10 cellular contexts compared by ENCODE assay signal in genomic region chr11:134014502-134014901, GRCh38. TPM values are rescaled to one million over a fixed set of nuclear protein-coding genes. Genes with fewer than 3 reads are reported as not detected.
DNase-seq lines count a peak whose midpoint lies in the region; ATAC-seq, FAIRE-seq and TF ChIP-seq lines count a peak whose summit lies in the region.
"Had no signal": no experiment of that assay in that cellular context is flagged by ENCODE, and none has a peak within 500 bp of the region (broad histone marks: within the 10 kb centered on the region; RNA-seq: fewer than 3 reads in every experiment).

No MANE protein-coding gene starts in this region.

- peak; percentile 14 to 26 for TF ChIP-seq CTCF in endothelial cell of umbilical vein (IDR thresholded peaks at IDR 0.05; ENCODE audit: extremely low read depth in 1 of 2, insufficient read depth in 1 of 2, low read depth in 1 of 2, low read length in 2 of 2)
- peak in 3 of 4 experiments; percentile 12 to 43 (median 35) for TF ChIP-seq CTCF in sigmoid colon (IDR thresholded peaks at IDR 0.05)

- no peaks in the 10 kb centered on the region for H4K20me1 ChIP-seq in endothelial cell of umbilical vein (replicated peaks; ENCODE audit: control insufficient read depth, extremely low read depth, insufficient read depth, low read length)

- POLR2A ChIA-PET in endothelial cell of umbilical vein (lab: Charles Lee): no interaction called here

- CTCF ChIA-PET in endothelial cell of umbilical vein (lab: Charles Lee): no interaction called here

- ATAC-seq in GM18868 (IDR thresholded peaks at IDR 0.05; ENCODE audit: unreplicated experiment): no peak

- H3K9me3 ChIP-seq in endothelial cell of umbilical vein (replicated peaks; ENCODE audit: control insufficient read depth, insufficient read depth, low read length) (no peaks in the 10 kb centered on the region), sigmoid colon (no peaks in the 10 kb centered on the region)

- H3K9me1 ChIP-seq in endothelial cell of umbilical vein (replicated peaks; ENCODE audit: control insufficient read depth, extremely low read depth, insufficient read depth, low read length): no peaks in the 10 kb centered on the region

- H3K4me1 ChIP-seq in endothelial cell of umbilical vein (ENCODE audit: control insufficient read depth, extremely low read depth, insufficient read depth, low read length) (no peaks in the 10 kb centered on the region), sigmoid colon (peaks cover 0 to 13% (median 9%) of the 10 kb centered on the region in 4 donors)

- no peak overlapping the region for H3K9ac ChIP-seq in endothelial cell of umbilical vein (replicated peaks; ENCODE audit: extremely low read depth, insufficient read depth, low read length)

- intact Hi-C loops in endothelial cell of umbilical vein (cut with micrococcal nuclease): no loop called here
- intact Hi-C loops in sigmoid colon (cut with DNase I): loop anchor here (5.0 kb wide), 1 partner anchor 42 kb away; no protein-coding TSS in a partner anchor

- no peak overlapping the region for H2AFZ ChIP-seq in endothelial cell of umbilical vein (ENCODE audit: low read depth, low read length)

- H3K4me3 ChIP-seq in endothelial cell of umbilical vein (replicated peaks in 1 of 3; ENCODE audit: insufficient read depth in 1 of 3, low read depth in 1 of 3, low read length in 3 of 3) (no peak overlapping the region), sigmoid colon (no peak overlapping the region)

- TF ChIP-seq EP300 in sigmoid colon (IDR thresholded peaks at IDR 0.05): no peak

- H3K36me3 ChIP-seq in endothelial cell of umbilical vein (ENCODE audit: control insufficient read depth in 2 of 2, extremely low read depth in 1 of 2, insufficient read depth in 2 of 2, low read length in 2 of 2) (no peaks in the 10 kb centered on the region), sigmoid colon (no peaks in the 10 kb centered on the region)

- H3K27me3 ChIP-seq in endothelial cell of umbilical vein (ENCODE audit: control insufficient read depth in 2 of 2, insufficient read depth in 2 of 2, low read length in 2 of 2): no peaks in the 10 kb centered on the region
- H3K27me3 ChIP-seq in sigmoid colon: no peaks in the 10 kb centered on the region

- BruUV-seq in endothelial cell of umbilical vein (replicated peaks; lab: Mats Ljungman, UMichigan): no TSS peak

- dilution Hi-C loops in endothelial cell of umbilical vein (cut with MboI; ENCODE audit: extremely low pct_ligation_motif_present, low sequenced_read_pairs): no loop called here

- H3K4me2 ChIP-seq in endothelial cell of umbilical vein (ENCODE audit: insufficient read depth, low read length): no peak overlapping the region

- TF ChIP-seq POLR2A in endothelial cell of umbilical vein (IDR thresholded peaks at IDR 0.05; ENCODE audit: low read depth, low read length): no peak
- no peak for TF ChIP-seq POLR2A in sigmoid colon (IDR thresholded peaks at IDR 0.05)

- no peak for FAIRE-seq in endothelial cell of umbilical vein (lab: Jason Lieb, UNC)

- H3K79me2 ChIP-seq in endothelial cell of umbilical vein (ENCODE audit: control insufficient read depth, insufficient read depth, low read length): no peaks in the 10 kb centered on the region

- DNase-seq in NCI-H1417 (lab: John Stamatoyannopoulos, UW) (peak in 2 of 3 experiments; percentile 52 to 84), NCI-H1417 treated with DMSO at 0.1 percent for 48 hours (lab: John Stamatoyannopoulos, UW) (no peak), NCI-H2196 treated with DMSO at 0.1 percent for 48 hours (lab: John Stamatoyannopoulos, UW; ENCODE audit: unreplicated experiment) (peak; percentile 24), endothelial cell of umbilical vein (ENCODE audit: low read depth, low spot score) (no peak), sigmoid colon (no peak), NCI-H1048 (lab: John Stamatoyannopoulos, UW) (no peak), 8988T (no peak)
- DNase-seq: activated CD4-positive, CD25-positive, alpha-beta regulatory T cell; NCI-H1930 had no signal

- H3K27ac ChIP-seq in endothelial cell of umbilical vein (ENCODE audit: insufficient read depth, low read depth, low read length) (no peak overlapping the region), sigmoid colon (peak overlapping the region in 1 of 4 donors; percentile 68)

- 56 to 58% methylated on average over 5 of the region's 5 CpGs for WGBS in sigmoid colon, 2 donors

TF ChIP-seq in endothelial cell of umbilical vein, 7 proteins besides CTCF, POLR2A, EP300 and RAD21:
- TF ChIP-seq GATA2 (IDR thresholded peaks at IDR 0.05; ENCODE audit: insufficient read depth, insufficient read length, low read depth, low read length) (no peak), POLR2AphosphoS5 (IDR thresholded peaks at IDR 0.05; ENCODE audit: insufficient read depth, low read depth, low read length) (no peak), MAX (IDR thresholded peaks at IDR 0.05; ENCODE audit: insufficient read depth, insufficient read length) (no peak), JUN (IDR thresholded peaks at IDR 0.05; ENCODE audit: borderline replicate concordance, insufficient read depth, insufficient read length, low read depth) (no peak), EZH2 (IDR thresholded peaks at IDR 0.05; ENCODE audit: borderline replicate concordance, low read depth, low read length, severe bottlenecking) (no peak), FOS (IDR thresholded peaks at IDR 0.05; ENCODE audit: borderline replicate concordance, insufficient read depth, low read length) (no peak), MYC (IDR thresholded peaks at IDR 0.05; ENCODE audit: low read depth, low read length) (no peak)

RNA-seq across cellular contexts. Expression of gene JAM3, which starts 54.4 kb away (rescaled TPM):
- total RNA-seq in endothelial cell of umbilical vein (106 and 137 TPM in 2 replicates), sigmoid colon (100 to 1,000 TPM in 1 of 4 donors, 10 to 100 TPM in 3; 69.4 to 125 (median 82.0) TPM)
- polyA plus RNA-seq in endothelial cell of umbilical vein (67.1 and 78.8 TPM in 2 replicates), sigmoid colon (1 to 10 TPM in 2 of 3 donors, under 1 TPM in 1; 0.69 to 7.5 (median 3.0) TPM)
- 63.6 and 72.7 TPM in 2 replicates for polyA plus RNA-seq in endothelial cell of umbilical vein (2011; cell fraction: cytosol; rRNA removed)
- polyA plus RNA-seq in endothelial cell of umbilical vein (2011; cell fraction: nucleus; rRNA removed): 125 and 140 TPM in 2 replicates
- 72.2 and 84.1 TPM in 2 replicates for polyA plus RNA-seq in endothelial cell of umbilical vein (2012)
- polyA minus RNA-seq in endothelial cell of umbilical vein: 69.0 and 77.8 TPM in 2 replicates
- not detected for polyA minus RNA-seq in endothelial cell of umbilical vein (2011; cell fraction: cytosol; rRNA and poly(A)+ RNA removed)
- polyA minus RNA-seq in endothelial cell of umbilical vein (2011; cell fraction: nucleus; rRNA and poly(A)+ RNA removed): 34.3 and 47.8 TPM in 2 replicates

RNA-seq across cellular contexts. Expression of gene IGSF9B, which starts 57.7 kb away (rescaled TPM):
- 0.15 and 0.69 TPM in 2 replicates for total RNA-seq in endothelial cell of umbilical vein
- 0.06 and 0.18 TPM in 2 replicates for polyA plus RNA-seq in endothelial cell of umbilical vein
- 0.01 and 0.06 TPM in 2 replicates for polyA plus RNA-seq in endothelial cell of umbilical vein (2011; cell fraction: cytosol; rRNA removed)
- polyA plus RNA-seq in endothelial cell of umbilical vein (2011; cell fraction: nucleus; rRNA removed): 0.24 and 0.43 TPM in 2 replicates
- polyA plus RNA-seq in endothelial cell of umbilical vein (2012): 0.11 TPM in 1 of 2 replicates, not detected in the other
- 0.22 TPM in 1 of 2 replicates, not detected in the other for polyA minus RNA-seq in endothelial cell of umbilical vein
- polyA minus RNA-seq in endothelial cell of umbilical vein (2011; cell fraction: cytosol; rRNA and poly(A)+ RNA removed): not detected
- 0.19 and 0.29 TPM in 2 replicates for polyA minus RNA-seq in endothelial cell of umbilical vein (2011; cell fraction: nucleus; rRNA and poly(A)+ RNA removed)
- 10 to 100 TPM; 12.5 to 53.7 (median 19.0) TPM for total RNA-seq in sigmoid colon
- polyA plus RNA-seq in sigmoid colon: 1 to 10 TPM in 1 of 3 donors, under 1 TPM in 1, not detected in 1; under 0.01 to 4.4 TPM

Comparison
In these comparisons a context has a peak if more than half of its experiments do, and no peak if none do; other contexts are left out.
1. DNase-seq: peak in NCI-H1417 (2 of 3) and NCI-H2196 treated with DMSO at 0.1 percent for 48 hours (single experiment); none in NCI-H1417 treated with DMSO at 0.1 percent for 48 hours (single experiment), endothelial cell of umbilical vein (single experiment), sigmoid colon (single experiment), NCI-H1048 (single experiment) and 8988T (single experiment).